ENCODE assay signal across 33 cellular contexts in the genomic region with DNA sequence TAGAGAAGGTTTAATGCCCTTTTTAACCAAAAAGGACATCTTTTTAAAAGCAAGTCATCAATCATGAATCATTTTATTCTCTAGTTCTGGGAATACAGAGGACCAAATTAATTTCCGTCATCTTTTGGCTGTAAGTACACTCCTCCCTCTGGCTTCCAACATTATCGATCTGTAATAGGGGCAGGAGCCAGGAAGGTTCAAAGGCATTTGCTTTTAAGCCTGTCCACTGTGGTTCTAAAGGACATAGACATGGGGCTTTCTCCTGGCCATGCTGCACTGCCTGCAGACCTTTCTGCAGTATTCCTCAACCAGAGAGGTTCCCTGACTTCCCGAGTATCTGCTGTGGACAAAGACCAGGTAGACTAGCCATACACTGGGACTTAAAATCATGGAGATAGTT.
"Had no signal": no experiment of that assay in that cellular context is flagged by ENCODE, and none has a peak within 500 bp of the region (broad histone marks: within the 10 kb centered on the region; RNA-seq: fewer than 3 reads in every experiment).

No MANE protein-coding gene starts in this region.

- ATAC-seq: activated naive CD4-positive, alpha-beta T cell treated with anti-CD3 and anti-CD28 coated beads, Interleukin-2, amount 50 U/mL, for 72 hours; activated naive CD8-positive, alpha-beta T cell treated with anti-CD3 and anti-CD28 coated beads, Interleukin-2, amount 50 U/mL, for 24 hours; activated T-cell treated with anti-CD3 and anti-CD28 coated beads, Interleukin-2, amount 50 U/mL, for 4 hours; activated T-cell treated with anti-CD3 and anti-CD28 coated beads, Interleukin-2, amount 50 U/mL, for 72 hours; activated T-helper 17 cell treated with anti-CD3 and anti-CD28 coated beads, Interleukin-2, amount 50 U/mL, for 72 hours; body of pancreas had no signal

- H3K36me3 ChIP-seq: adrenal gland, ascending aorta, brain microvascular endothelial cell, breast epithelium, cardiac muscle cell had no signal

- H3K4me1 ChIP-seq: adrenal gland, ascending aorta, body of pancreas, breast epithelium had no signal

- H3K9me3 ChIP-seq: adrenal gland, ascending aorta, body of pancreas, breast epithelium had no signal

- DNase-seq: activated effector memory CD4-positive, alpha-beta T cell treated with anti-CD3 and anti-CD28 coated beads, Interleukin-2, amount 50 U/mL, for 16 hours; activated effector memory CD4-positive, alpha-beta T cell treated with Interleukin-2 at 50 U/mL for 16 hours; activated gamma-delta T cell; activated gamma-delta T cell treated with Interleukin-2 at 50 U/mL for 16 hours; activated naive CD4-positive, alpha-beta T cell; activated naive CD4-positive, alpha-beta T cell treated with anti-CD3 and anti-CD28 coated beads for 36 hours; activated naive CD4-positive, alpha-beta T cell treated with anti-CD3 and anti-CD28 coated beads, Interleukin-2, amount 10 ng/mL, durations not matched to agents 7 days and 5 days; activated naive CD4-positive, alpha-beta T cell treated with anti-CD3 and anti-CD28 coated beads, Interleukin-2, amount 50 U/mL, for 16 hours; activated naive CD4-positive, alpha-beta T cell treated with Interleukin-2 at 50 U/mL for 16 hours; activated naive CD8-positive, alpha-beta T cell treated with anti-CD3 and anti-CD28 coated beads for 36 hours; activated naive CD8-positive, alpha-beta T cell treated with anti-CD3 and anti-CD28 coated beads, Interleukin-2, amount 10 ng/mL, durations not matched to agents 7 days and 5 days; activated naive CD8-positive, alpha-beta T cell treated with anti-CD3 and anti-CD28 coated beads, Interleukin-2, amount 50 U/mL, for 24 hours; activated T-cell treated with anti-CD3 and anti-CD28 coated beads, Interleukin-2, amount 50 U/mL, for 1 hour; activated T-cell treated with anti-CD3 and anti-CD28 coated beads, Interleukin-2, amount 50 U/mL, for 24 hours; activated T-cell treated with anti-CD3 and anti-CD28 coated beads, Interleukin-2, amount 50 U/mL, for 4 hours; activated T-cell treated with anti-CD3 and anti-CD28 coated beads, Interleukin-2, amount 50 U/mL, for 48 hours; activated T-cell treated with anti-CD3 and anti-CD28 coated beads, Interleukin-2, amount 50 U/mL, for 72 hours; adrenal gland; amniotic stem cell; amygdala; anterior cingulate cortex; aorta; body of pancreas; brain microvascular endothelial cell; caudate nucleus; central memory CD4-positive, alpha-beta T cell; cerebellar nuclear complex had no signal

- H3K4me3 ChIP-seq: adrenal gland, ascending aorta, body of pancreas, breast epithelium, cardiac muscle cell had no signal

- H3K27ac ChIP-seq: adrenal gland, ascending aorta, body of pancreas, brain microvascular endothelial cell, breast epithelium, cardiac muscle cell had no signal

- FAIRE-seq: astrocyte had no signal

- H3K27me3 ChIP-seq: adrenal gland, ascending aorta, body of pancreas, brain microvascular endothelial cell, breast epithelium had no signal
